Comparison of ENCODE assay signal across 8 cellular contexts in genomic region chr5:177427211-177427822, GRCh38. TPM values are rescaled to one million over a fixed set of nuclear protein-coding genes. Genes with fewer than 3 reads are reported as not detected.
A peak's percentile ranks its signal among the peaks of the same experiment; 100 is the strongest.
DNase-seq lines count a peak whose midpoint lies in the region; ATAC-seq, FAIRE-seq and TF ChIP-seq lines count a peak whose summit lies in the region.

No MANE protein-coding gene starts in this region.

- peaks cover 20% of the 10 kb centered on the region for H3K36me3 Mint-ChIP-seq in activated naive CD8-positive, alpha-beta T cell treated with anti-CD3 and anti-CD28 coated beads, Interleukin-2, amount 10 ng/mL, durations not matched to agents 7 days and 5 days

- in situ Hi-C loops in GM23248 (cut with MboI): no loop called here

- H3K4me3 ChIP-seq in A673 (ENCODE audit: low read depth, low read length, poor library complexity, severe bottlenecking) (peak overlapping the region; percentile 76), GM23248 (peak overlapping the region; percentile 76), kidney (ENCODE audit: low read length in 2 of 2) (peak overlapping the region; percentile 69 to 80), thyroid gland (replicated peaks in 1 of 3) (peak overlapping the region; percentile 44 to 79 (median 63))

- peak overlapping the region; percentile 94 for H3K4me3 Mint-ChIP-seq in activated naive CD8-positive, alpha-beta T cell treated with anti-CD3 and anti-CD28 coated beads, Interleukin-2, amount 10 ng/mL, durations not matched to agents 7 days and 5 days

- peak overlapping the region; percentile 53 for H2AFZ ChIP-seq in GM23248

- WGBS in GM23248 (ENCODE audit: low coverage in 1 of 2, low lambda C conversion rate in 2 of 2, missing lambda C conversion rate in 2 of 2), 2 experiments: 13 to 14% methylated on average over 11 of the region's 11 CpGs
- WGBS in thyroid gland, 2 donors: 11 to 26% methylated on average over 7 to 11 of the region's 11 CpGs

- peaks cover 52% of the 10 kb centered on the region for H3K4me1 Mint-ChIP-seq in activated naive CD8-positive, alpha-beta T cell treated with anti-CD3 and anti-CD28 coated beads, Interleukin-2, amount 10 ng/mL, durations not matched to agents 7 days and 5 days

- BruUV-seq in A673 (replicated peaks; lab: Mats Ljungman, UMichigan): TSS peak; percentile 63

- ATAC-seq in activated naive CD8-positive, alpha-beta T cell treated with anti-CD3 and anti-CD28 coated beads, Interleukin-2, amount 10 ng/mL, durations not matched to agents 7 days and 5 days (ENCODE audit: low read depth): no peak

- H3F3A ChIP-seq in GM23248 (ENCODE audit: insufficient read depth): no peaks in the 10 kb centered on the region

- H3K9ac ChIP-seq in GM23248: peak overlapping the region; percentile 91
- H3K9ac ChIP-seq in kidney (ENCODE audit: low read length in 2 of 2): peak overlapping the region; percentile 50 to 93

- FAIRE-seq in kidney (lab: Jason Lieb, UNC): no peak

- POLR2A ChIA-PET in A673 (lab: Charles Lee; ENCODE audit: low non-redundant PET): interaction anchor here (0.6 kb wide), 1 partner anchor 1814 kb away, joined by 3 read pairs; no protein-coding TSS in a partner anchor
- POLR2A ChIA-PET in activated naive CD8-positive, alpha-beta T cell treated with anti-CD3 and anti-CD28 coated beads, Interleukin-2, amount 10 ng/mL, durations not matched to agents 7 days and 5 days (lab: Charles Lee): interaction anchor here (0.9 to 10.7 kb wide), 11 partner anchors 10 to 117 kb away, joined by 3 to 312 read pairs (median 7); partner anchors contain the start of genes F12, MXD3 and PRR7

- H3K9me2 ChIP-seq in GM23248 (ENCODE audit: insufficient read depth): no peaks in the 10 kb centered on the region

- intact Hi-C loops in A673 (cut with micrococcal nuclease; ENCODE audit: unreplicated experiment) (no loop called here), kidney (cut with DNase I) (no loop called here), thyroid gland (cut with DNase I) (no loop called here)

- no peaks in the 10 kb centered on the region for H3K27me3 Mint-ChIP-seq in activated naive CD8-positive, alpha-beta T cell treated with anti-CD3 and anti-CD28 coated beads, Interleukin-2, amount 10 ng/mL, durations not matched to agents 7 days and 5 days

- H3K9me3 ChIP-seq in A673 (ENCODE audit: low read depth, low read length, poor library complexity, severe bottlenecking) (no peaks in the 10 kb centered on the region), GM23248 (ENCODE audit: low read depth) (no peaks in the 10 kb centered on the region), kidney (ENCODE audit: control insufficient read depth in 1 of 2, low read length in 2 of 2) (no peaks in the 10 kb centered on the region), thyroid gland (no peaks in the 10 kb centered on the region)

- DNase-seq in A673 (ENCODE audit: low spot score): no peak
- peak; percentile 44 for DNase-seq in GM23248
- no peak for DNase-seq in activated naive CD8-positive, alpha-beta T cell treated with anti-CD3 and anti-CD28 coated beads, Interleukin-2, amount 10 ng/mL, durations not matched to agents 7 days and 5 days
- no peak for DNase-seq in kidney
- DNase-seq in thyroid gland: peak in 1 of 2 donors; percentile 10
- DNase-seq in DMS79 (lab: John Stamatoyannopoulos, UW): no peak
- no peak for DNase-seq in NCI-H69 (lab: John Stamatoyannopoulos, UW)
- DNase-seq in AML-193 (lab: John Stamatoyannopoulos, UW): no peak

- no peaks in the 10 kb centered on the region for H4K20me1 ChIP-seq in GM23248 (ENCODE audit: insufficient read depth)

- CTCF ChIA-PET in A673 (lab: Charles Lee): interaction anchor here (0.6 kb wide), 1 partner anchor 62 kb away, joined by 4 read pairs; no protein-coding TSS in a partner anchor

- peak overlapping the region; percentile 84 for H3K27ac ChIP-seq in A673 (ENCODE audit: low read depth, low read length, poor library complexity, severe bottlenecking)
- H3K27ac ChIP-seq in GM23248: peak overlapping the region; percentile 57
- H3K27ac ChIP-seq in kidney (ENCODE audit: low read depth in 2 of 2, low read length in 2 of 2): peak overlapping the region in 1 of 2 donors; percentile 80
- peak overlapping the region in 2 of 3 donors; percentile 61 to 78 for H3K27ac ChIP-seq in thyroid gland

- peak overlapping the region; percentile 76 for H3K4me2 ChIP-seq in GM23248 (ENCODE audit: unreplicated experiment)

- H3K9me3 Mint-ChIP-seq in activated naive CD8-positive, alpha-beta T cell treated with anti-CD3 and anti-CD28 coated beads, Interleukin-2, amount 10 ng/mL, durations not matched to agents 7 days and 5 days: no peaks in the 10 kb centered on the region

- TF ChIP-seq CTCF in A673 (conservative IDR thresholded peaks at IDR 0.05; ENCODE audit: low read depth, low read length) (no peak), kidney (IDR thresholded peaks at IDR 0.05; ENCODE audit: borderline replicate concordance, extremely low read depth, insufficient read depth) (no peak), thyroid gland (IDR thresholded peaks at IDR 0.05) (no peak)

- H3K36me3 ChIP-seq in A673 (ENCODE audit: insufficient read depth, low read length, poor library complexity, severe bottlenecking) (peaks cover 4% of the 10 kb centered on the region), GM23248 (ENCODE audit: low read depth) (no peaks in the 10 kb centered on the region), kidney (ENCODE audit: control insufficient read depth in 1 of 2, insufficient read depth in 2 of 2, low read length in 2 of 2) (peaks cover 0 to 2% of the 10 kb centered on the region in 2 donors), thyroid gland (peaks cover 2% of the 10 kb centered on the region in 2 donors)

- peaks cover 28% of the 10 kb centered on the region for H3K79me2 ChIP-seq in GM23248 (ENCODE audit: insufficient read depth)

- H3K27me3 ChIP-seq in A673 (replicated peaks; ENCODE audit: insufficient read depth, low read depth, low read length, poor library complexity) (no peaks in the 10 kb centered on the region), GM23248 (replicated peaks; ENCODE audit: insufficient read depth) (no peaks in the 10 kb centered on the region), thyroid gland (no peaks in the 10 kb centered on the region)

- H3K27ac Mint-ChIP-seq in activated naive CD8-positive, alpha-beta T cell treated with anti-CD3 and anti-CD28 coated beads, Interleukin-2, amount 10 ng/mL, durations not matched to agents 7 days and 5 days: peak overlapping the region; percentile 83

- H3K4me1 ChIP-seq in A673 (ENCODE audit: insufficient read depth, low read length, poor library complexity, severe bottlenecking) (peaks cover 13% of the 10 kb centered on the region), GM23248 (ENCODE audit: insufficient read depth) (peaks cover 10% of the 10 kb centered on the region), kidney (ENCODE audit: control insufficient read depth in 1 of 2, insufficient read depth in 1 of 2, low read depth in 1 of 2, low read length in 2 of 2) (peaks cover 16 to 17% of the 10 kb centered on the region in 2 donors), thyroid gland (peaks cover 13% of the 10 kb centered on the region in 2 donors)

- TF ChIP-seq POLR2A in thyroid gland (IDR thresholded peaks at IDR 0.05): no peak

RNA-seq across cellular contexts. Expression of gene GRK6, which starts 0.8 kb away (rescaled TPM):
- total RNA-seq in A673 (2021) (32.1 and 38.1 TPM in 2 replicates), kidney (37.8 TPM), thyroid gland (10 to 100 TPM; 14.0 to 27.8 (median 18.8) TPM)
- total RNA-seq in GM23248 (2014; rRNA removed; shearing (Covaris generic)): 17.3 and 30.4 TPM in 2 replicates
- polyA plus RNA-seq in GM23248 (2016; fragmentation: Nextera tagmentation; extraction: Ambion mirVana) (7.7 and 13.5 TPM in 2 replicates), kidney (ENCODE audit: insufficient read depth, low read depth, low replicate concordance) (9.6 TPM)
- total RNA-seq in activated naive CD8-positive, alpha-beta T cell treated with anti-CD3 and anti-CD28 coated beads, Interleukin-2, amount 10 ng/mL, durations not matched to agents 7 days and 5 days: 100 to 1,000 TPM; 181 to 186 TPM

RNA-seq across cellular contexts. Expression of gene F12, which starts 18.0 kb away (rescaled TPM):
- total RNA-seq in A673 (2021) (0.81 TPM in 1 of 2 replicates, not detected in the other), kidney (4.2 TPM), thyroid gland (1 to 10 TPM in 2 of 4 donors, under 1 TPM in 1, not detected in 1; 0.42 to 2.6 (median 1.1) TPM)
- total RNA-seq in GM23248 (2014; rRNA removed; shearing (Covaris generic)): 0.43 and 1.3 TPM in 2 replicates
- polyA plus RNA-seq in GM23248 (2016; fragmentation: Nextera tagmentation; extraction: Ambion mirVana) (1.2 and 1.8 TPM in 2 replicates), kidney (ENCODE audit: insufficient read depth, low read depth, low replicate concordance) (3.1 TPM)
- total RNA-seq in activated naive CD8-positive, alpha-beta T cell treated with anti-CD3 and anti-CD28 coated beads, Interleukin-2, amount 10 ng/mL, durations not matched to agents 7 days and 5 days: 1 to 10 TPM; 2.2 to 2.8 TPM

RNA-seq across cellular contexts. Expression of gene PRR7, which starts 19.3 kb away (rescaled TPM):
- total RNA-seq in A673 (2021) (3.0 and 5.3 TPM in 2 replicates), kidney (5.5 TPM), thyroid gland (1 to 10 TPM; 1.4 to 4.7 (median 4.2) TPM)
- total RNA-seq in GM23248 (2014; rRNA removed; shearing (Covaris generic)): 23.9 and 24.8 TPM in 2 replicates
- polyA plus RNA-seq in GM23248 (2016; fragmentation: Nextera tagmentation; extraction: Ambion mirVana) (10.5 and 11.1 TPM in 2 replicates), kidney (ENCODE audit: insufficient read depth, low read depth, low replicate concordance) (1.6 TPM)
- total RNA-seq in activated naive CD8-positive, alpha-beta T cell treated with anti-CD3 and anti-CD28 coated beads, Interleukin-2, amount 10 ng/mL, durations not matched to agents 7 days and 5 days: 10 to 100 TPM; 10.0 to 10.6 TPM

RNA-seq across cellular contexts. Expression of gene PFN3, which starts 26.9 kb away (rescaled TPM):
- total RNA-seq in A673 (2021) (not detected in 2 replicates), kidney (not detected), thyroid gland (not detected)
- not detected in 2 replicates for total RNA-seq in GM23248 (2014; rRNA removed; shearing (Covaris generic))
- polyA plus RNA-seq in GM23248 (2016; fragmentation: Nextera tagmentation; extraction: Ambion mirVana) (not detected in 2 replicates), kidney (ENCODE audit: insufficient read depth, low read depth, low replicate concordance) (not detected)
- total RNA-seq in activated naive CD8-positive, alpha-beta T cell treated with anti-CD3 and anti-CD28 coated beads, Interleukin-2, amount 10 ng/mL, durations not matched to agents 7 days and 5 days: not detected

RNA-seq across cellular contexts. Expression of gene SLC34A1, which starts 43.1 kb away (rescaled TPM):
- not detected in 2 replicates for total RNA-seq in A673 (2021)
- total RNA-seq in GM23248 (2014; rRNA removed; shearing (Covaris generic)): not detected in 2 replicates
- not detected in 2 replicates for polyA plus RNA-seq in GM23248 (2016; fragmentation: Nextera tagmentation; extraction: Ambion mirVana)
- 1 to 10 TPM; 1.9 to 2.1 TPM for total RNA-seq in activated naive CD8-positive, alpha-beta T cell treated with anti-CD3 and anti-CD28 coated beads, Interleukin-2, amount 10 ng/mL, durations not matched to agents 7 days and 5 days
- 0.91 TPM for total RNA-seq in kidney
- polyA plus RNA-seq in kidney (ENCODE audit: insufficient read depth, low read depth, low replicate concordance): 211 TPM
- not detected for total RNA-seq in thyroid gland
